8 cellular contexts compared by ENCODE assay signal in the genomic region with DNA sequence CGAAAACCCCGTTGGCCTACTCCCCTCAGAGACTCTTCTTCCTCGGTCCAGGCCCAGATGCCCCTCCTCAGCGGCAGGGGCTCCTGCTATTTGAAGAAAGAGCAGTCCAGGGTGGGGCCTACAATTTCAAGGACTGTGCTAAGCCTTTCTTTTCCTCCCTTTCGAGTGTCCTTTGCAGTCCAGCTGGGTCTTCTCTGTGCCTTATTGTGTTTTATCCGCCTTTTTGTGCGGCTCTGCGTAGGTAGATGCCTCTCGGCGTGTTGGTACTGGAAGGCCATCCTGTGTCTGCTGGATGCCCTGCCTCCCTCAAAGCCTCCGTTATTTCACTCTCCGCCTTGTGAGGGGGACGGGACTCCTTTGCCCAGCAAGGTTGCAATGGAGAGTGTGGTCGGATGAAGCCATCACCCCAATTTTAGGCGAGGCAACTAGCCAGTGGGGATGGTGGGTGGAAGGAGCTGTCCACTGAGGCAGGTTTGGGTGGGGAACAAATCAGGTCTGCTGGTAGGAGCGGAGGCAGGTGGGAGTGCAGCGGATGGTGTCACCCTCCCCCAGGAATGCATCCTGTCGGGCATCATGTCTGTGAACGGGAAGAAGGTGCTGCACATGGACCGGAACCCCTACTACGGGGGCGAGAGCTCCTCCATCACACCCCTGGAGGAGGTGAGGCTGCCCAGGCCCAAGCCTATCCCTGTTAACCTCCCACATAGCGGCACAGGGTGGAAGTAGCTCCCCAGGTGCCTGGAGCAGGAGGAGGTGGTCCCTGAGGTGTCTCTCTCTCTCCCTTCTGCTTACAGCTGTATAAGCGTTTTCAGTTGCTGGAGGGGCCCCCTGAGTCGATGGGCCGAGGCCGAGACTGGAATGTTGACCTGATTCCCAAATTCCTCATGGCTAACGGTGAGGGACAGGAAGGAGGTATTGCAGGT. TPM values are rescaled to one million over a fixed set of nuclear protein-coding genes. Genes with fewer than 3 reads are reported as not detected.
DNase-seq lines count a peak whose midpoint lies in the region; ATAC-seq, FAIRE-seq and TF ChIP-seq lines count a peak whose summit lies in the region.

No MANE protein-coding gene starts in this region.

- H3K4me3 Mint-ChIP-seq in activated CD4-positive, alpha-beta T cell treated with anti-CD3 and anti-CD28 coated beads, Interleukin-2, amount 10 ng/mL, durations not matched to agents 24 days and 14 days: peak overlapping the region; percentile 89
- peak overlapping the region; percentile 81 for H3K4me3 Mint-ChIP-seq in activated naive CD8-positive, alpha-beta T cell treated with anti-CD3 and anti-CD28 coated beads, Interleukin-2, amount 50 U/mL, for 24 hours

- peak overlapping the region; percentile 82 for H3K27ac Mint-ChIP-seq in activated CD4-positive, alpha-beta T cell treated with anti-CD3 and anti-CD28 coated beads, Interleukin-2, amount 10 ng/mL, durations not matched to agents 24 days and 14 days
- peak overlapping the region; percentile 79 for H3K27ac Mint-ChIP-seq in activated naive CD8-positive, alpha-beta T cell treated with anti-CD3 and anti-CD28 coated beads, Interleukin-2, amount 50 U/mL, for 24 hours

- no peak for ATAC-seq in activated naive CD8-positive, alpha-beta T cell treated with anti-CD3 and anti-CD28 coated beads, Interleukin-2, amount 50 U/mL, for 24 hours

- H3K27me3 Mint-ChIP-seq in activated CD4-positive, alpha-beta T cell treated with anti-CD3 and anti-CD28 coated beads, Interleukin-2, amount 10 ng/mL, durations not matched to agents 24 days and 14 days: no peaks in the 10 kb centered on the region
- H3K27me3 Mint-ChIP-seq in activated naive CD8-positive, alpha-beta T cell treated with anti-CD3 and anti-CD28 coated beads, Interleukin-2, amount 50 U/mL, for 24 hours: no peaks in the 10 kb centered on the region

- intact Hi-C loops in activated CD4-positive, alpha-beta T cell treated with anti-CD3 and anti-CD28 coated beads, Interleukin-2, amount 10 ng/mL, durations not matched to agents 24 days and 14 days (cut with micrococcal nuclease): loop anchor here (5.0 kb wide), 2 partner anchors 41 to 54 kb away; a partner anchor contains a TSS

- no peak for FAIRE-seq in D721Med (lab: Jason Lieb, UNC)

- no peaks in the 10 kb centered on the region for H3K9me3 Mint-ChIP-seq in activated CD4-positive, alpha-beta T cell treated with anti-CD3 and anti-CD28 coated beads, Interleukin-2, amount 10 ng/mL, durations not matched to agents 24 days and 14 days
- H3K9me3 Mint-ChIP-seq in activated naive CD8-positive, alpha-beta T cell treated with anti-CD3 and anti-CD28 coated beads, Interleukin-2, amount 50 U/mL, for 24 hours: no peaks in the 10 kb centered on the region

- H3K27ac ChIP-seq in temporal lobe (ENCODE audit: low read depth, low read length): peak overlapping the region; percentile 27

- no peak for DNase-seq in activated CD4-positive, alpha-beta T cell treated with anti-CD3 and anti-CD28 coated beads, Interleukin-2, amount 10 ng/mL, durations not matched to agents 24 days and 14 days
- DNase-seq in activated CD4-positive, alpha-beta T cell treated with anti-CD3 and anti-CD28 coated beads for 1 hour: no peak
- no peak for DNase-seq in activated naive CD8-positive, alpha-beta T cell treated with anti-CD3 and anti-CD28 coated beads, Interleukin-2, amount 50 U/mL, for 24 hours
- DNase-seq in left kidney (ENCODE audit: low read depth, low spot score) (peak; percentile 25), NCI-H1436 (lab: John Stamatoyannopoulos, UW) (no peak), D721Med (ENCODE audit: insufficient read length, low spot score) (no peak)
- no peak for DNase-seq in stimulated activated naive CD4-positive, alpha-beta T cell treated with Interleukin-2 at 50 U/mL for 16 hours (lab: John Stamatoyannopoulos, UW)

- no peak for TF ChIP-seq CTCF in D721Med (IDR thresholded peaks at IDR 0.05; ENCODE audit: insufficient read depth, missing control alignments)

- H3K4me1 Mint-ChIP-seq in activated CD4-positive, alpha-beta T cell treated with anti-CD3 and anti-CD28 coated beads, Interleukin-2, amount 10 ng/mL, durations not matched to agents 24 days and 14 days: peaks cover 15% of the 10 kb centered on the region
- peaks cover 15% of the 10 kb centered on the region for H3K4me1 Mint-ChIP-seq in activated naive CD8-positive, alpha-beta T cell treated with anti-CD3 and anti-CD28 coated beads, Interleukin-2, amount 50 U/mL, for 24 hours

- H3K36me3 Mint-ChIP-seq in activated CD4-positive, alpha-beta T cell treated with anti-CD3 and anti-CD28 coated beads, Interleukin-2, amount 10 ng/mL, durations not matched to agents 24 days and 14 days (ENCODE audit: low read depth): peaks cover 35% of the 10 kb centered on the region
- peaks cover 5% of the 10 kb centered on the region for H3K36me3 Mint-ChIP-seq in activated naive CD8-positive, alpha-beta T cell treated with anti-CD3 and anti-CD28 coated beads, Interleukin-2, amount 50 U/mL, for 24 hours (ENCODE audit: low read depth)

RNA-seq across cellular contexts. Expression of a gene that starts 1.3 kb away (rescaled TPM):
- total RNA-seq in activated CD4-positive, alpha-beta T cell treated with anti-CD3 and anti-CD28 coated beads, Interleukin-2, amount 10 ng/mL, durations not matched to agents 24 days and 14 days: 118 and 120 TPM in 2 replicates
- total RNA-seq in temporal lobe: 284 TPM

RNA-seq across cellular contexts. Expression of a gene that starts 5.7 kb away (rescaled TPM):
- 85.4 and 85.9 TPM in 2 replicates for total RNA-seq in activated CD4-positive, alpha-beta T cell treated with anti-CD3 and anti-CD28 coated beads, Interleukin-2, amount 10 ng/mL, durations not matched to agents 24 days and 14 days
- 15.5 TPM for total RNA-seq in temporal lobe

RNA-seq across cellular contexts. Expression of a gene that starts 9.8 kb away (rescaled TPM):
- 43.5 and 43.6 TPM in 2 replicates for total RNA-seq in activated CD4-positive, alpha-beta T cell treated with anti-CD3 and anti-CD28 coated beads, Interleukin-2, amount 10 ng/mL, durations not matched to agents 24 days and 14 days
- total RNA-seq in temporal lobe: 41.8 TPM

RNA-seq across cellular contexts. Expression of a gene that starts 19.8 kb away (rescaled TPM):
- 48.3 and 55.9 TPM in 2 replicates for total RNA-seq in activated CD4-positive, alpha-beta T cell treated with anti-CD3 and anti-CD28 coated beads, Interleukin-2, amount 10 ng/mL, durations not matched to agents 24 days and 14 days
- total RNA-seq in temporal lobe: 17.7 TPM

RNA-seq across cellular contexts. Expression of a gene that starts 26.9 kb away (rescaled TPM):
- total RNA-seq in activated CD4-positive, alpha-beta T cell treated with anti-CD3 and anti-CD28 coated beads, Interleukin-2, amount 10 ng/mL, durations not matched to agents 24 days and 14 days: 65.5 and 66.0 TPM in 2 replicates
- total RNA-seq in temporal lobe: 9.3 TPM
